Comparison of ENCODE assay signal across 8 cellular contexts in the genomic region with DNA sequence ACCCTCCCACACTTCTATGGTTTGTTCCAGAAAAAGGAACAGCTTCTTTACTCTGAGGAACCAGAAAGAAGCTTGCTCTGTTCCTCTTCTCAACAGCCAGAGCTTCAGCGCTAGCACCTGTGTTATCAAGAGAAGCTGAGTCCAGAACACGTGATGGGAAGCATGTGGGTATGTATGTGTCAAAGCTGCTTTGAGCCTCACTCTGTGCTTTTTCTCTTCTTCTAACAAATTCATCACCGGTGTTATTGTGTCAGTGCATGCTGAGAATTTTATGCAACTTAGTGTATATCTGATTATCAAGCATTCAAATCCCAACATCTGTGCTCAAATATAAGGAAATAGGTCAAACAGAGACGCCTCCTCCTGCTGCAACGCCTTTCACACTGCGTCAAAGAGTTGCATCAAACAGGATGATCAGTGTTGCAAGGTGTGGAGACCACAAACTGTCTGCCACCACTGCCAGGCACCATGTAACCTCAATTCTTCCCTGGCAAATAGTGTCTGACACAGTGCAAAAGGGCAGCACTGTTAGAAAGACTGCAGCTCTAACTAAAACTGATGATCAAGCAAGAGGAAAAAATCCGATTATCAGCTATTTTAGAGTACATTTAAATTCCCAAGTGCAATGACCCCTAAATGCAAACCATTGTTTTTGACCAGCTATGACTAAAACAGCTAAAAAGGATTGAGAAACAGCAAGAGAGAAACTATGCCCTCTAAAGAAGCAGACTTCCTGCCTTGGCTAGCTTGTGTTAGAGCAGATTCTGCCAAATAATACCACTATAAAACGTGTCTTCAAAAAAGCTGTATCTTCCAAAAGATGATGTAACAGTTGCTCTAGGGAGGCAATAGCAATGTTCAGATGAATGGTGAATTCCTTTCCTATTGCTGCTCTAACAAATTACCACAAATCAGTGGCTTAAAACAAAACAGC.
A peak's percentile ranks its signal among the peaks of the same experiment; 100 is the strongest.
DNase-seq lines count a peak whose midpoint lies in the region; ATAC-seq, FAIRE-seq and TF ChIP-seq lines count a peak whose summit lies in the region.

No MANE protein-coding gene starts in this region.

- H3K9me3 Mint-ChIP-seq in IgD-negative memory B cell (peaks cover 0 to 7% (median 3%) of the 10 kb centered on the region in 3 donors), neural progenitor cell (peaks cover 2% of the 10 kb centered on the region)
- H3K9me3 Mint-ChIP-seq in activated CD4-positive, alpha-beta T cell treated with anti-CD3 and anti-CD28 coated beads, Interleukin-2, amount 10 ng/mL, durations not matched to agents 7 days and 5 days, result peaks cover 15% of the 10 kb centered on the region

- no peaks in the 10 kb centered on the region for H3F3A ChIP-seq in neural progenitor cell (ENCODE audit: low read depth)

- intact Hi-C loops in pancreas (cut with DNase I), result no loop called here

- no peak overlapping the region for H3K4me2 ChIP-seq in neural progenitor cell

- H3K36me3 Mint-ChIP-seq in IgD-negative memory B cell (peaks cover 3% of the 10 kb centered on the region), neural progenitor cell (no peaks in the 10 kb centered on the region)
- H3K36me3 Mint-ChIP-seq in activated CD4-positive, alpha-beta T cell treated with anti-CD3 and anti-CD28 coated beads, Interleukin-2, amount 10 ng/mL, durations not matched to agents 7 days and 5 days (ENCODE audit: low read depth), result peaks cover 28% of the 10 kb centered on the region

- no peaks in the 10 kb centered on the region for H3K36me3 ChIP-seq in effector memory CD4-positive, alpha-beta T cell (ENCODE audit: control insufficient read depth, insufficient read depth, low read length)
- H3K36me3 ChIP-seq in pancreas (no peaks in the 10 kb centered on the region), neural progenitor cell (no peaks in the 10 kb centered on the region)

- H3K9ac ChIP-seq in neural progenitor cell, result no peak overlapping the region

- H3K27ac Mint-ChIP-seq in IgD-negative memory B cell (peak overlapping the region in 2 of 3 donors; percentile 44 to 85), neural progenitor cell (no peak overlapping the region)
- peak overlapping the region; percentile 98 for H3K27ac Mint-ChIP-seq in activated CD4-positive, alpha-beta T cell treated with anti-CD3 and anti-CD28 coated beads, Interleukin-2, amount 10 ng/mL, durations not matched to agents 7 days and 5 days

- H2AFZ ChIP-seq in neural progenitor cell (replicated peaks), result no peak overlapping the region

- H3K4me3 Mint-ChIP-seq in IgD-negative memory B cell, result peak overlapping the region in 2 of 4 donors; percentile 23 to 37
- peak overlapping the region; percentile 66 for H3K4me3 Mint-ChIP-seq in activated CD4-positive, alpha-beta T cell treated with anti-CD3 and anti-CD28 coated beads, Interleukin-2, amount 10 ng/mL, durations not matched to agents 7 days and 5 days
- H3K4me3 Mint-ChIP-seq in neural progenitor cell, result no peak overlapping the region

- no peaks in the 10 kb centered on the region for H3K79me2 ChIP-seq in neural progenitor cell (ENCODE audit: low read depth)

- H3K4me1 Mint-ChIP-seq in IgD-negative memory B cell (peaks cover 6 to 17% (median 9%) of the 10 kb centered on the region in 3 donors), neural progenitor cell (peaks cover 8% of the 10 kb centered on the region)
- peaks cover 52% of the 10 kb centered on the region for H3K4me1 Mint-ChIP-seq in activated CD4-positive, alpha-beta T cell treated with anti-CD3 and anti-CD28 coated beads, Interleukin-2, amount 10 ng/mL, durations not matched to agents 7 days and 5 days

- peaks cover 26% of the 10 kb centered on the region for H3K4me1 ChIP-seq in effector memory CD4-positive, alpha-beta T cell (ENCODE audit: control insufficient read depth, insufficient read depth, low read length, poor library complexity, severe bottlenecking)
- H3K4me1 ChIP-seq in pancreas (peaks cover 0 to 5% (median 0%) of the 10 kb centered on the region in 3 donors), neural progenitor cell (no peaks in the 10 kb centered on the region)

- DNase-seq in activated CD4-positive, alpha-beta T cell treated with anti-CD3 and anti-CD28 coated beads, Interleukin-2, amount 10 ng/mL, durations not matched to agents 7 days and 5 days, result peak; percentile 77
- DNase-seq in effector memory CD4-positive, alpha-beta T cell, result peak; percentile 55 to 69 (median 63)
- peak in 1 of 6 donors; percentile 26 for DNase-seq in pancreas
- DNase-seq in NCI-H2227 treated with DMSO at 0.1 percent for 48 hours (lab: John Stamatoyannopoulos, UW), result no peak
- DNase-seq in neural progenitor cell (ENCODE audit: low spot score), result no peak
- DNase-seq in 8988T, result no peak

- H3K27me3 ChIP-seq in effector memory CD4-positive, alpha-beta T cell (replicated peaks; ENCODE audit: control insufficient read depth, insufficient read depth, low read length, poor library complexity, severe bottlenecking), result no peaks in the 10 kb centered on the region
- H3K27me3 ChIP-seq in pancreas (no peaks in the 10 kb centered on the region), neural progenitor cell (no peaks in the 10 kb centered on the region)

- H3K4me3 ChIP-seq in effector memory CD4-positive, alpha-beta T cell (ENCODE audit: insufficient read depth, low read depth, low read length, poor library complexity, severe bottlenecking), result peak overlapping the region; percentile 1
- H3K4me3 ChIP-seq in pancreas, result no peak overlapping the region
- no peak overlapping the region for H3K4me3 ChIP-seq in neural progenitor cell

- POLR2A ChIA-PET in activated CD4-positive, alpha-beta T cell treated with anti-CD3 and anti-CD28 coated beads, Interleukin-2, amount 10 ng/mL, durations not matched to agents 7 days and 5 days (lab: Charles Lee), result interaction anchor here (0.5 to 1.3 kb wide), 4 partner anchors 18 to 168 kb away, joined by 3 to 4 read pairs (median 3); a partner anchor contains a TSS

- no peaks in the 10 kb centered on the region for H4K20me1 ChIP-seq in neural progenitor cell (ENCODE audit: low read depth)

- peak overlapping the region; percentile 69 for H3K27ac ChIP-seq in effector memory CD4-positive, alpha-beta T cell (ENCODE audit: insufficient read depth, low read length, poor library complexity, severe bottlenecking)
- H3K27ac ChIP-seq in pancreas (no peak overlapping the region), neural progenitor cell (no peak overlapping the region)

- WGBS in pancreas, 2 donors, result 44 to 58% methylated on average over 8 of the region's 8 CpGs

- no peak for FAIRE-seq in pancreas (lab: Jason Lieb, UNC)

- CTCF ChIA-PET in activated CD4-positive, alpha-beta T cell treated with anti-CD3 and anti-CD28 coated beads, Interleukin-2, amount 10 ng/mL, durations not matched to agents 7 days and 5 days (lab: Charles Lee), result interaction anchor here (0.8 to 1.7 kb wide), 6 partner anchors 16 to 256 kb away, joined by 3 to 7 read pairs (median 3); no protein-coding TSS in a partner anchor

- peak; percentile 65 for ATAC-seq in GM19023 (IDR thresholded peaks at IDR 0.05; ENCODE audit: unreplicated experiment)
- peak in 3 of 4 donors; percentile 48 to 70 (median 70) for ATAC-seq in pancreas

- H3K9me3 ChIP-seq in effector memory CD4-positive, alpha-beta T cell (ENCODE audit: control insufficient read depth, low read length), result no peaks in the 10 kb centered on the region
- H3K9me3 ChIP-seq in pancreas (no peaks in the 10 kb centered on the region), neural progenitor cell (ENCODE audit: low read depth) (no peaks in the 10 kb centered on the region)

- peaks cover 4% of the 10 kb centered on the region for H3K27me3 Mint-ChIP-seq in IgD-negative memory B cell
- no peaks in the 10 kb centered on the region for H3K27me3 Mint-ChIP-seq in activated CD4-positive, alpha-beta T cell treated with anti-CD3 and anti-CD28 coated beads, Interleukin-2, amount 10 ng/mL, durations not matched to agents 7 days and 5 days
- no peaks in the 10 kb centered on the region for H3K27me3 Mint-ChIP-seq in neural progenitor cell (ENCODE audit: insufficient read depth, low read depth)

- TF ChIP-seq CTCF in pancreas (IDR thresholded peaks at IDR 0.05) (no peak), neural progenitor cell (IDR thresholded peaks at IDR 0.05) (no peak)

Comparison
In these comparisons a context has a peak if more than half of its experiments do, and no peak if none do; other contexts are left out.
1. DNase-seq: peak in activated CD4-positive, alpha-beta T cell treated with anti-CD3 and anti-CD28 coated beads, Interleukin-2, amount 10 ng/mL, durations not matched to agents 7 days and 5 days (single experiment) and effector memory CD4-positive, alpha-beta T cell (3 of 3); none in NCI-H2227 treated with DMSO at 0.1 percent for 48 hours (single experiment), neural progenitor cell (single experiment) and 8988T (single experiment).